ENCODE assay signal across 19 cellular contexts in the genomic region with DNA sequence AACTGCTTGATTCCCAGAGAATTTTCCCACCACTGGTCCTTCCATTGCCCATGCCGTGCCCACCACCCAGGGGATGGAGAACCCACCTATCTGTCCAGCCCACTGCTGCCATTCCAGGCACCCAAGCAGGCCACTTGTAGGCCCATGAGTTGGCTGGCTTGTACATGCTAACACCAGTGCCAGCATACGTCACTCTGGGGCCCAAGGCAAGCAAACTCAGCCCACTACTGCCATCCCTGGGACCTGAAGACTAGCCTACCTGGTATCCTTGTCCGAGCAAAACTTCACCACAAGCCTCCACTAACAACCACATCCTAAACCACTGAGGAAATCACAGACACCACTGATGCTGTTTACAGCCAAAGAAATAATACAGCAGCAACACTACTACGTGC. TPM values are rescaled to one million over a fixed set of nuclear protein-coding genes. Genes with fewer than 3 reads are reported as not detected.
A peak's percentile ranks its signal among the peaks of the same experiment; 100 is the strongest.
DNase-seq lines count a peak whose midpoint lies in the region; ATAC-seq and TF ChIP-seq lines count a peak whose summit lies in the region.
"Had no signal": no experiment of that assay in that cellular context is flagged by ENCODE, and none has a peak within 500 bp of the region (broad histone marks: within the 10 kb centered on the region; RNA-seq: fewer than 3 reads in every experiment).

No MANE protein-coding gene starts in this region.

- no peak overlapping the region for H3K4me3 ChIP-seq in upper lobe of right lung
- H3K4me3 ChIP-seq: HAP-1, PC-9 had no signal

- peaks cover 9 to 17% of the 10 kb centered on the region in 2 donors for H3K9me3 Mint-ChIP-seq in activated T-cell treated with anti-CD3 and anti-CD28 coated beads, Interleukin-2, amount 50 U/mL, for 72 hours
- H3K9me3 Mint-ChIP-seq in T-helper 1 cell treated with Interleukin-12 subunit alpha and Interleukin-12 subunit beta and Interleukin-4 antibody, amounts not matched to agents 30 μg/mL and 1 μg/mL, for 36 hours, result peaks cover 47% of the 10 kb centered on the region
- no peaks in the 10 kb centered on the region for H3K9me3 Mint-ChIP-seq in effector memory CD8-positive, alpha-beta T cell

- intact Hi-C loops in upper lobe of right lung (cut with DNase I), result no loop called here

- H3K27ac Mint-ChIP-seq in activated T-cell treated with anti-CD3 and anti-CD28 coated beads, Interleukin-2, amount 50 U/mL, for 72 hours, result peak overlapping the region; percentile 41
- peak overlapping the region; percentile 64 for H3K27ac Mint-ChIP-seq in T-helper 1 cell treated with Interleukin-12 subunit alpha and Interleukin-12 subunit beta and Interleukin-4 antibody, amounts not matched to agents 30 μg/mL and 1 μg/mL, for 36 hours
- peak overlapping the region in 1 of 2 donors; percentile 61 for H3K27ac Mint-ChIP-seq in effector memory CD8-positive, alpha-beta T cell

- peak; percentile 45 to 55 for ATAC-seq in activated T-cell treated with anti-CD3 and anti-CD28 coated beads, Interleukin-2, amount 50 U/mL, for 72 hours (replicated peaks in 1 of 2)
- ATAC-seq in effector memory CD8-positive, alpha-beta T cell (replicated peaks), result peak; percentile 27
- ATAC-seq in upper lobe of right lung (peak; percentile 14), foreskin keratinocyte (no peak), GM19023 (IDR thresholded peaks at IDR 0.05; ENCODE audit: unreplicated experiment) (no peak)

- TF ChIP-seq CTCF in upper lobe of right lung (IDR thresholded peaks at IDR 0.05) (no peak), foreskin keratinocyte (conservative IDR thresholded peaks at IDR 0.05) (no peak)

- peak in 1 of 2 donors; percentile 8 for DNase-seq in activated T-cell treated with anti-CD3 and anti-CD28 coated beads, Interleukin-2, amount 50 U/mL, for 72 hours
- DNase-seq in activated T-cell treated with anti-CD3 and anti-CD28 coated beads, Interleukin-2, amount 50 U/mL, for 48 hours, result no peak
- DNase-seq in effector memory CD8-positive, alpha-beta T cell, result no peak
- DNase-seq in upper lobe of right lung (no peak), foreskin keratinocyte (no peak)
- no peak for DNase-seq in stimulated activated CD4-positive, alpha-beta T cell treated with anti-CD3 and anti-CD28 coated beads, Interleukin-4, amount 100 ng/mL, for 24 hours
- DNase-seq: BE2C, EL, GF-D8, KBM-7, NCI-H1092, NCI-H1436, NCI-H1930, NCI-H69, PC-9, SIG-M5 had no signal

- H3K27ac ChIP-seq in upper lobe of right lung (no peak overlapping the region), foreskin keratinocyte (no peak overlapping the region)
- H3K27ac ChIP-seq: PC-9 had no signal

- no peaks in the 10 kb centered on the region for H3K36me3 ChIP-seq in upper lobe of right lung
- H3K36me3 ChIP-seq: BE2C, HAP-1 had no signal

- peak overlapping the region in 1 of 2 donors; percentile 2 for H3K4me3 Mint-ChIP-seq in activated T-cell treated with anti-CD3 and anti-CD28 coated beads, Interleukin-2, amount 50 U/mL, for 72 hours
- H3K4me3 Mint-ChIP-seq in T-helper 1 cell treated with Interleukin-12 subunit alpha and Interleukin-12 subunit beta and Interleukin-4 antibody, amounts not matched to agents 30 μg/mL and 1 μg/mL, for 36 hours, result peak overlapping the region; percentile 42
- H3K4me3 Mint-ChIP-seq in effector memory CD8-positive, alpha-beta T cell, result no peak overlapping the region

- peaks cover 14 to 26% of the 10 kb centered on the region in 2 donors for H3K36me3 Mint-ChIP-seq in activated T-cell treated with anti-CD3 and anti-CD28 coated beads, Interleukin-2, amount 50 U/mL, for 72 hours (ENCODE audit: insufficient read depth in 2 of 2)
- peaks cover 33% of the 10 kb centered on the region for H3K36me3 Mint-ChIP-seq in T-helper 1 cell treated with Interleukin-12 subunit alpha and Interleukin-12 subunit beta and Interleukin-4 antibody, amounts not matched to agents 30 μg/mL and 1 μg/mL, for 36 hours (ENCODE audit: low read depth)
- H3K36me3 Mint-ChIP-seq in effector memory CD8-positive, alpha-beta T cell (ENCODE audit: insufficient read depth), result no peaks in the 10 kb centered on the region

- no peaks in the 10 kb centered on the region for H3K27me3 Mint-ChIP-seq in activated T-cell treated with anti-CD3 and anti-CD28 coated beads, Interleukin-2, amount 50 U/mL, for 72 hours (ENCODE audit: low read depth)
- no peaks in the 10 kb centered on the region for H3K27me3 Mint-ChIP-seq in T-helper 1 cell treated with Interleukin-12 subunit alpha and Interleukin-12 subunit beta and Interleukin-4 antibody, amounts not matched to agents 30 μg/mL and 1 μg/mL, for 36 hours (ENCODE audit: low read depth)
- H3K27me3 Mint-ChIP-seq in effector memory CD8-positive, alpha-beta T cell, result no peaks in the 10 kb centered on the region

- H3K9me3 ChIP-seq in upper lobe of right lung, result no peaks in the 10 kb centered on the region
- H3K9me3 ChIP-seq: BE2C, HAP-1 had no signal

- H3K4me1 Mint-ChIP-seq in activated T-cell treated with anti-CD3 and anti-CD28 coated beads, Interleukin-2, amount 50 U/mL, for 72 hours (ENCODE audit: low read depth), result peaks cover 35% of the 10 kb centered on the region
- peaks cover 39% of the 10 kb centered on the region for H3K4me1 Mint-ChIP-seq in T-helper 1 cell treated with Interleukin-12 subunit alpha and Interleukin-12 subunit beta and Interleukin-4 antibody, amounts not matched to agents 30 μg/mL and 1 μg/mL, for 36 hours (ENCODE audit: low read depth)
- H3K4me1 Mint-ChIP-seq in effector memory CD8-positive, alpha-beta T cell (ENCODE audit: low read depth in 2 of 2), result peaks cover 8 to 9% of the 10 kb centered on the region in 2 donors

- H3K4me1 ChIP-seq in upper lobe of right lung (no peaks in the 10 kb centered on the region), foreskin keratinocyte (peaks cover 10% of the 10 kb centered on the region)
- H3K4me1 ChIP-seq: BE2C, HAP-1 had no signal

- no peaks in the 10 kb centered on the region for H3K27me3 ChIP-seq in upper lobe of right lung
- no peaks in the 10 kb centered on the region for H3K27me3 ChIP-seq in foreskin keratinocyte

RNA-seq across cellular contexts. Expression of a gene that starts 44.7 kb away (rescaled TPM):
- 100 to 1,000 TPM; 213 to 256 TPM for total RNA-seq in activated T-cell treated with anti-CD3 and anti-CD28 coated beads, Interleukin-2, amount 50 U/mL, for 72 hours
- 22.4 TPM for total RNA-seq in upper lobe of right lung
- 80.6 and 96.9 TPM in 2 replicates for total RNA-seq in foreskin keratinocyte
- 9.8 and 9.9 TPM in 2 replicates for polyA plus RNA-seq in foreskin keratinocyte

Comparison
In these comparisons a context has a peak if more than half of its experiments do, and no peak if none do; other contexts are left out.
1. ATAC-seq: peak in activated T-cell treated with anti-CD3 and anti-CD28 coated beads, Interleukin-2, amount 50 U/mL, for 72 hours (2 of 2), effector memory CD8-positive, alpha-beta T cell (single experiment) and upper lobe of right lung (single experiment); none in foreskin keratinocyte (single experiment) and GM19023 (single experiment).